8 cellular contexts compared by ENCODE assay signal in the genomic region with DNA sequence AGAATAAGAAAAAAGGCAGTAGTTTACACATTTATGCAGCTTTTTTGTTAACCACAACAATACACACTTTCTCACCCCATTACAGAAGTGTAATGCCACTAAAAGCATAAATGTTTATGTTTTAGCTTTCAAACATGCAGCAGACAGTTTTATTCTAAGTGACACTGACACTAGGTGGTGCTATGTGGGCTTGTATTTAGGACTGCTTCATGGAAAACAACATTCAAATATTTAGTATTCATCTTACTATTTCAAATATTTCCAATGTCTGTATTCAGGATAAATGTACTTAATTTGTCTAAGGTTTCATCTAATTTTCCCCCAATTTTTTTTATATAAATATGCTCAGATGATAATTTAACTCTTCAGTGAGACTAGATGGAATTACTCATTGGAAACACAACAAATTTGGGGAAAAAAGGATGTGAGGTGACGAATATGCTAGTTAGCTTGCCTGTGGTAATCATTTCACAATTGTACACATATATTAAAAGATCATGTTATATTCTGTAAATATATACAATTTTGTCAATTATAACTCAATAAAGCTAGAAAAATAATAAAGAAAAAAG.
DNase-seq lines count a peak whose midpoint lies in the region; ATAC-seq and TF ChIP-seq lines count a peak whose summit lies in the region.

No MANE protein-coding gene starts in this region.

- H3K27ac Mint-ChIP-seq in chondrocyte (ENCODE audit: unreplicated experiment) = no peak overlapping the region
- H3K27ac Mint-ChIP-seq in T-helper 17 cell = no peak overlapping the region

- DNase-seq in AML-193 (lab: John Stamatoyannopoulos, UW) (peak; percentile 57 to 63), GM13976 (ENCODE audit: low spot score) (peak; percentile 41), NCI-H69 (lab: John Stamatoyannopoulos, UW) (peak; percentile 45), chondrocyte (ENCODE audit: low spot score) (no peak), middle frontal gyrus (ENCODE audit: extremely low spot score, low spot score) (peak; percentile 38), HuH-7.5 (ENCODE audit: low spot score) (no peak), T-helper 17 cell (no peak)

- in situ Hi-C loops in GM13976 (cut with MboI; ENCODE audit: low sequenced_read_pairs, unreplicated experiment) = no loop called here

- H3K4me1 Mint-ChIP-seq in chondrocyte (ENCODE audit: low read depth) (no peaks in the 10 kb centered on the region), T-helper 17 cell (peaks cover 3% of the 10 kb centered on the region)

- ATAC-seq in GM21737 (IDR thresholded peaks at IDR 0.05; ENCODE audit: unreplicated experiment) (no peak), T-helper 17 cell (no peak)

- H3K36me3 Mint-ChIP-seq in chondrocyte (ENCODE audit: low read depth) (peaks cover 9% of the 10 kb centered on the region), T-helper 17 cell (ENCODE audit: low read depth) (peaks cover 3% of the 10 kb centered on the region)

- H3K4me3 Mint-ChIP-seq in chondrocyte (ENCODE audit: unreplicated experiment) = no peak overlapping the region
- H3K4me3 Mint-ChIP-seq in T-helper 17 cell = no peak overlapping the region

- no peaks in the 10 kb centered on the region for H3K9me3 ChIP-seq in T-helper 17 cell (ENCODE audit: control insufficient read depth, low read length, poor library complexity, severe bottlenecking)

- TF ChIP-seq CTCF in GM13976 (IDR thresholded peaks at IDR 0.05; ENCODE audit: borderline replicate concordance, control extremely low read depth, extremely low read depth, insufficient read depth, missing control alignments) = peak; percentile 48
- TF ChIP-seq CTCF in chondrocyte (IDR thresholded peaks at IDR 0.05) = peak; percentile 93

- no peaks in the 10 kb centered on the region for H3K9me3 Mint-ChIP-seq in chondrocyte (ENCODE audit: low read depth)

- H3K27me3 Mint-ChIP-seq in chondrocyte (ENCODE audit: low read depth) (no peaks in the 10 kb centered on the region), T-helper 17 cell (no peaks in the 10 kb centered on the region)

Comparison
In these comparisons a context has a peak if more than half of its experiments do, and no peak if none do; other contexts are left out.
1. DNase-seq: peak in AML-193 (2 of 2), GM13976 (single experiment), NCI-H69 (single experiment) and middle frontal gyrus (single experiment); none in chondrocyte (single experiment), HuH-7.5 (single experiment) and T-helper 17 cell (0 of 3).